21 cellular contexts compared by ENCODE assay signal in the genomic region with DNA sequence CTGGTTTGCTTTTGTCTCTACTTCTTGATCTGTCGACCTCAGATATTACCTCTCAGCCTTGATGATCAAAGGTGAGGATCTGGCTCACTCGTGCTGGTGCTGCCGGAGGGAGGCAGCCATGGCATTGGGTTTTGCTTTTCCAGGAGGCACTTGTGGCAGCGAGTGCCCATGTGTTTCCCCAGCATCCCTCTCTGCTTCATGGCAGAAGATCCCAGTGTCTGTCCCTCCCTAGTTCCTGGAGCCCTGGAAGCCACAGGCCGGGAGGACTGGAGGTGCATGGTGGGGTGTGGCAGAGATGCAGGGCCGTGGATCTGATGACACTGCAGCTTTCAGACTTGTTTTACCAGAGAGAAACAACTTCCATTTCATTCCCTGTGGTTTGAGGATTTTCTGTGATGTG. TPM values are rescaled to one million over a fixed set of nuclear protein-coding genes. Genes with fewer than 3 reads are reported as not detected.
DNase-seq lines count a peak whose midpoint lies in the region; ATAC-seq and TF ChIP-seq lines count a peak whose summit lies in the region.
"Had no signal": no experiment of that assay in that cellular context is flagged by ENCODE, and none has a peak within 500 bp of the region (broad histone marks: within the 10 kb centered on the region; RNA-seq: fewer than 3 reads in every experiment).

No MANE protein-coding gene starts in this region.

- H3K4me3 Mint-ChIP-seq in CD4-positive, alpha-beta memory T cell, result no peak overlapping the region
- H3K4me3 Mint-ChIP-seq: B cell; CD4-positive, CD25-positive, alpha-beta regulatory T cell; CD8-positive, alpha-beta memory T cell had no signal

- no peaks in the 10 kb centered on the region for H4K20me1 ChIP-seq in IMR-90 (ENCODE audit: insufficient read depth, low read length)
- H4K20me1 ChIP-seq: BLaER1 had no signal

- H2AK5ac ChIP-seq in IMR-90 (ENCODE audit: low read depth, low read length) (no peak overlapping the region; the same call in 1 of the 2 replicates), trophoblast cell (ENCODE audit: low read length) (peak overlapping the region; percentile 71), mesenchymal stem cell (ENCODE audit: low read length, severe bottlenecking) (no peak overlapping the region)

- no peak overlapping the region for H4K5ac ChIP-seq in IMR-90 (ENCODE audit: low read depth, low read length)

- H2BK15ac ChIP-seq in IMR-90 (ENCODE audit: low read depth, low read length) (no peak overlapping the region), mesenchymal stem cell (ENCODE audit: low read depth, poor library complexity, severe bottlenecking) (no peak overlapping the region)

- H2BK12ac ChIP-seq in trophoblast cell (ENCODE audit: low read length) (peak overlapping the region; percentile 12), mesenchymal stem cell (ENCODE audit: low read length in 2 of 2) (no peak overlapping the region)

- H3K4ac ChIP-seq in IMR-90 (ENCODE audit: low read depth, low read length) (no peak overlapping the region), trophoblast cell (ENCODE audit: low read depth, low read length) (no peak overlapping the region), mesenchymal stem cell (ENCODE audit: low read depth in 1 of 2, low read length in 2 of 2) (no peak overlapping the region)

- H3K36me3 Mint-ChIP-seq in CD4-positive, alpha-beta memory T cell, result no peaks in the 10 kb centered on the region
- H3K36me3 Mint-ChIP-seq: CD4-positive, CD25-positive, alpha-beta regulatory T cell had no signal

- WGBS in IMR-90 (ENCODE audit: extremely low coverage in 2 of 2, insufficient read length in 1 of 2), 2 experiments, result no CpG with 5 or more reads among the region's 6 CpGs
- WGBS in trophoblast cell (ENCODE audit: extremely low coverage, insufficient coverage, insufficient read length), result no CpG with 5 or more reads among the region's 6 CpGs
- WGBS in spleen, 5 donors, result 76 to 89% (median 86%) methylated on average over 6 of the region's 6 CpGs
- WGBS in mesenchymal stem cell, result 87% methylated on average over 5 of the region's 6 CpGs

- H3K4me3 ChIP-seq in IMR-90 (ENCODE audit: insufficient read depth, low read depth, low read length) (no peak overlapping the region), trophoblast cell (ENCODE audit: low read depth, low read length) (no peak overlapping the region), spleen (no peak overlapping the region), mesenchymal stem cell (ENCODE audit: insufficient read depth in 1 of 2, low read depth in 1 of 2, low read length in 2 of 2) (no peak overlapping the region)
- H3K4me3 ChIP-seq in CD4-positive, alpha-beta memory T cell (ENCODE audit: low read length in 2 of 2), result no peak overlapping the region
- H3K4me3 ChIP-seq: BLaER1, GM23248 had no signal

- no peak overlapping the region for H4K12ac ChIP-seq in trophoblast cell (ENCODE audit: low read depth, low read length)

- H3K27ac ChIP-seq in IMR-90 (ENCODE audit: insufficient read depth, low read length) (no peak overlapping the region), trophoblast cell (ENCODE audit: low read depth, low read length) (no peak overlapping the region), spleen (no peak overlapping the region), mesenchymal stem cell (ENCODE audit: low read length, poor library complexity, severe bottlenecking) (no peak overlapping the region)
- H3K27ac ChIP-seq in CD4-positive, alpha-beta memory T cell (ENCODE audit: low read depth, low read length), result no peak overlapping the region
- H3K27ac ChIP-seq: 22Rv1, BLaER1, C4-2B, GM23248 had no signal

- no peak for TF ChIP-seq RAD21 in IMR-90 (IDR thresholded peaks at IDR 0.05; ENCODE audit: low read length)

- TF ChIP-seq POLR2A in IMR-90 (IDR thresholded peaks at IDR 0.05; ENCODE audit: low read depth, low read length), result no peak
- TF ChIP-seq POLR2A in spleen (IDR thresholded peaks at IDR 0.05), result no peak

- peaks cover 8% of the 10 kb centered on the region; the same call in 1 of the 2 replicates for H3K4me1 ChIP-seq in IMR-90 (ENCODE audit: control insufficient read depth, insufficient read depth, low read length)
- peaks cover 21 to 26% of the 10 kb centered on the region in 2 experiments for H3K4me1 ChIP-seq in trophoblast cell (ENCODE audit: control insufficient read depth in 1 of 2, insufficient read depth in 2 of 2, low read length in 2 of 2)
- peaks cover 0 to 25% (median 11%) of the 10 kb centered on the region in 6 donors for H3K4me1 ChIP-seq in spleen
- peaks cover 16% of the 10 kb centered on the region for H3K4me1 ChIP-seq in mesenchymal stem cell (ENCODE audit: control insufficient read depth, insufficient read depth, low read depth, low read length)
- H3K4me1 ChIP-seq in CD4-positive, alpha-beta memory T cell (ENCODE audit: insufficient read depth, low read length), result no peaks in the 10 kb centered on the region
- H3K4me1 ChIP-seq: BLaER1 had no signal

- CTCF ChIA-PET in IMR-90 (lab: Yijun Ruan, JAX), result no interaction called here
- CTCF ChIA-PET in CD4-positive, alpha-beta memory T cell (lab: Charles Lee; ENCODE audit: partially characterized antibody), result no interaction called here

- no peak overlapping the region for H3K56ac ChIP-seq in IMR-90 (ENCODE audit: extremely low read depth, insufficient read depth, low read length)

- H3K9ac ChIP-seq in IMR-90 (ENCODE audit: low read depth, low read length) (no peak overlapping the region), trophoblast cell (ENCODE audit: low read length) (no peak overlapping the region), mesenchymal stem cell (ENCODE audit: low read length) (no peak overlapping the region)
- H3K9ac ChIP-seq: BLaER1, GM23248 had no signal

- no TSS peak for BruUV-seq in IMR-90 (replicated peaks; lab: Mats Ljungman, UMichigan)

- no peak overlapping the region for H3K18ac ChIP-seq in IMR-90 (ENCODE audit: low read depth, low read length)
- no peak overlapping the region for H3K18ac ChIP-seq in trophoblast cell (ENCODE audit: low read length)
- no peak overlapping the region for H3K18ac ChIP-seq in mesenchymal stem cell (ENCODE audit: low read depth in 1 of 2, low read length in 2 of 2)

- H4K91ac ChIP-seq in IMR-90 (ENCODE audit: insufficient read depth, low read depth, low read length) (no peak overlapping the region), trophoblast cell (ENCODE audit: low read depth, low read length) (no peak overlapping the region), mesenchymal stem cell (ENCODE audit: low read length) (no peak overlapping the region)

- no peak overlapping the region; the same call in 1 of the 2 replicates for H2BK120ac ChIP-seq in IMR-90 (ENCODE audit: low read depth, low read length)
- no peak overlapping the region for H2BK120ac ChIP-seq in trophoblast cell (ENCODE audit: insufficient read depth, low read length, poor library complexity)
- no peak overlapping the region for H2BK120ac ChIP-seq in mesenchymal stem cell (ENCODE audit: low read depth, low read length)

- no peak overlapping the region for H3K27ac Mint-ChIP-seq in CD4-positive, alpha-beta memory T cell
- H3K27ac Mint-ChIP-seq: B cell; CD4-positive, CD25-positive, alpha-beta regulatory T cell had no signal

- intact Hi-C loops in IMR-90 (cut with micrococcal nuclease), result no loop called here
- intact Hi-C loops in spleen (cut with DNase I; ENCODE audit: low total_unique reads), result no loop called here
- intact Hi-C loops in CD4-positive, alpha-beta memory T cell (cut with micrococcal nuclease), result no loop called here

- peaks cover 0 to 2% (median 0%) of the 10 kb centered on the region in 8 donors for H3K9me3 Mint-ChIP-seq in CD4-positive, alpha-beta memory T cell
- H3K9me3 Mint-ChIP-seq: CD8-positive, alpha-beta memory T cell had no signal

- ATAC-seq in IMR-90 (ENCODE audit: low read depth) (no peak), esophagus mucosa (peak; percentile 23), HG03354 (IDR thresholded peaks at IDR 0.05; ENCODE audit: poor library complexity, severe bottlenecking, unreplicated experiment) (no peak)

- H2AK9ac ChIP-seq in IMR-90 (replicated peaks; ENCODE audit: low read depth, low read length, poor library complexity), result no peak overlapping the region

- peaks cover 6% of the 10 kb centered on the region; the same call in 1 of the 2 replicates for H3K9me1 ChIP-seq in IMR-90 (ENCODE audit: insufficient read depth, low read length)

- peaks cover 0 to 13% (median 3%) of the 10 kb centered on the region in 4 donors for H3K4me1 Mint-ChIP-seq in CD4-positive, alpha-beta memory T cell
- H3K4me1 Mint-ChIP-seq: B cell had no signal

- peak overlapping the region; percentile 14 for H2AFZ ChIP-seq in IMR-90 (replicated peaks; ENCODE audit: low read length, poor library complexity)
- H2AFZ ChIP-seq in trophoblast cell (ENCODE audit: insufficient read depth, low read length, poor library complexity), result no peak overlapping the region
- no peak overlapping the region for H2AFZ ChIP-seq in mesenchymal stem cell (ENCODE audit: low read depth, low read length)
- H2AFZ ChIP-seq: GM23248 had no signal

- H3K23ac ChIP-seq in IMR-90 (ENCODE audit: low read depth, low read length) (no peak overlapping the region), trophoblast cell (ENCODE audit: low read length) (no peak overlapping the region), mesenchymal stem cell (ENCODE audit: low read length in 2 of 2) (no peak overlapping the region)

- no peak overlapping the region for H2BK20ac ChIP-seq in IMR-90 (ENCODE audit: low read depth, low read length)

- no peak overlapping the region for H2BK5ac ChIP-seq in IMR-90 (ENCODE audit: low read depth, low read length, poor library complexity, severe bottlenecking)
- no peak overlapping the region for H2BK5ac ChIP-seq in trophoblast cell (ENCODE audit: low read depth, low read length, poor library complexity)
- H2BK5ac ChIP-seq in mesenchymal stem cell (ENCODE audit: low read depth, low read length, poor library complexity, severe bottlenecking), result no peak overlapping the region

- dilution Hi-C loops in IMR-90 (cut with HindIII; ENCODE audit: low sequenced_read_pairs, unreplicated experiment), result no loop called here

- H3K4me2 ChIP-seq in IMR-90 (ENCODE audit: low read depth, low read length) (no peak overlapping the region), trophoblast cell (ENCODE audit: low read length) (no peak overlapping the region), mesenchymal stem cell (ENCODE audit: low read length, poor library complexity, severe bottlenecking) (no peak overlapping the region)
- H3K4me2 ChIP-seq: BLaER1 had no signal

- H3K27me3 Mint-ChIP-seq in CD4-positive, alpha-beta memory T cell, result peaks cover 39 to 44% of the 10 kb centered on the region in 2 donors

- peaks cover 9 to 12% of the 10 kb centered on the region in 2 experiments; a peak in 2 of 4 replicates for H3K79me1 ChIP-seq in IMR-90 (ENCODE audit: low read depth in 1 of 2, low read length in 2 of 2)
- H3K79me1 ChIP-seq in trophoblast cell (ENCODE audit: low read length), result peaks cover 14% of the 10 kb centered on the region
- no peaks in the 10 kb centered on the region for H3K79me1 ChIP-seq in mesenchymal stem cell (replicated peaks; ENCODE audit: low read length, poor library complexity, severe bottlenecking)

- no peak for TF ChIP-seq CTCF in IMR-90 (conservative IDR thresholded peaks at IDR 0.05; ENCODE audit: low read depth, low read length)
- TF ChIP-seq CTCF in spleen (IDR thresholded peaks at IDR 0.05 in 8 of 11, conservative IDR thresholded peaks at IDR 0.05 in 3 of 11), result no peak

- H3K14ac ChIP-seq in IMR-90 (replicated peaks; ENCODE audit: low read depth, low read length) (no peak overlapping the region), trophoblast cell (ENCODE audit: low read length) (no peak overlapping the region), mesenchymal stem cell (ENCODE audit: low read length in 2 of 2) (no peak overlapping the region)

- no peak overlapping the region for H4K8ac ChIP-seq in IMR-90 (ENCODE audit: low read depth in 2 of 2, low read length in 2 of 2)
- no peak overlapping the region for H4K8ac ChIP-seq in trophoblast cell (ENCODE audit: low read depth, low read length)
- H4K8ac ChIP-seq in mesenchymal stem cell (ENCODE audit: low read length), result no peak overlapping the region

- no peaks in the 10 kb centered on the region for H3K79me2 ChIP-seq in trophoblast cell (ENCODE audit: control insufficient read depth, insufficient read depth, low read length, poor library complexity)

- no peak for DNase-seq in IMR-90
- DNase-seq in trophoblast cell, result no peak
- peak; percentile 51 for DNase-seq in spleen
- DNase-seq in mesenchymal stem cell, result no peak
- DNase-seq in CD4-positive, alpha-beta memory T cell, result no peak
- no peak for DNase-seq in effector CD4-positive, alpha-beta T cell
- DNase-seq: CD4-positive, CD25-positive, alpha-beta regulatory T cell; CD8-positive, alpha-beta memory T cell; DMS 273 treated with DMSO at 0.1 percent for 48 hours; DMS79; EL; GDM1; GM23248; H7; HCEC 1CT had no signal

- H3K9me3 ChIP-seq in IMR-90 (ENCODE audit: control insufficient read depth, insufficient read depth, low read length), result no peaks in the 10 kb centered on the region
- peaks cover 2% of the 10 kb centered on the region for H3K9me3 ChIP-seq in trophoblast cell (ENCODE audit: insufficient read depth, low read depth, low read length)
- H3K9me3 ChIP-seq in spleen, result no peaks in the 10 kb centered on the region
- H3K9me3 ChIP-seq in mesenchymal stem cell (ENCODE audit: control insufficient read depth, low read length), result no peaks in the 10 kb centered on the region
- no peaks in the 10 kb centered on the region for H3K9me3 ChIP-seq in CD4-positive, alpha-beta memory T cell (ENCODE audit: control insufficient read depth in 1 of 2, low read length in 2 of 2)
- H3K9me3 ChIP-seq: BLaER1 had no signal

- POLR2A ChIA-PET in IMR-90 (lab: Charles Lee; ENCODE audit: unreplicated experiment), result no interaction called here
- POLR2A ChIA-PET in CD4-positive, alpha-beta memory T cell (lab: Charles Lee; ENCODE audit: partially characterized antibody), result no interaction called here

- H3K36me3 ChIP-seq in IMR-90 (ENCODE audit: control insufficient read depth, insufficient read depth, low read length) (no peaks in the 10 kb centered on the region), trophoblast cell (ENCODE audit: control insufficient read depth in 1 of 2, insufficient read depth in 2 of 2, low read length in 2 of 2) (no peaks in the 10 kb centered on the region), spleen (no peaks in the 10 kb centered on the region), mesenchymal stem cell (ENCODE audit: control insufficient read depth in 1 of 2, insufficient read depth in 2 of 2, low read depth in 1 of 2, low read length in 2 of 2) (no peaks in the 10 kb centered on the region)
- H3K36me3 ChIP-seq in CD4-positive, alpha-beta memory T cell (ENCODE audit: insufficient read depth, low read length), result no peaks in the 10 kb centered on the region
- H3K36me3 ChIP-seq: BLaER1 had no signal

- H3K27me3 ChIP-seq in IMR-90 (ENCODE audit: control insufficient read depth, insufficient read depth, low read length) (no peaks in the 10 kb centered on the region), trophoblast cell (ENCODE audit: insufficient read depth, low read length) (no peaks in the 10 kb centered on the region), spleen (replicated peaks in 1 of 7) (peaks cover 0 to 53% (median 0%) of the 10 kb centered on the region in 7 donors), mesenchymal stem cell (ENCODE audit: control insufficient read depth in 1 of 2, insufficient read depth in 1 of 2, low read length in 2 of 2) (no peaks in the 10 kb centered on the region)
- no peaks in the 10 kb centered on the region for H3K27me3 ChIP-seq in CD4-positive, alpha-beta memory T cell (ENCODE audit: insufficient read depth, low read length)
- H3K27me3 ChIP-seq: BLaER1 had no signal

- in situ Hi-C loops in IMR-90 (cut with MboI; ENCODE audit: low sequenced_read_pairs), result no loop called here

RNA-seq across cellular contexts. Expression of a gene that starts 47.5 kb away (rescaled TPM):
- 18.3 and 24.2 TPM in 2 replicates for total RNA-seq in IMR-90 (2012; rRNA removed)
- 24.2 and 31.1 TPM in 2 replicates for polyA plus RNA-seq in IMR-90 (2012; rRNA removed)
- 7.4 and 11.9 TPM in 2 replicates for polyA plus RNA-seq in IMR-90 (2012; cell fraction: cytosol; rRNA removed)
- 105 and 271 TPM in 2 replicates for polyA plus RNA-seq in IMR-90 (2012; cell fraction: nucleus; rRNA removed; ENCODE audit: low replicate concordance)
- 24.3 TPM for total RNA-seq in esophagus mucosa
- polyA plus RNA-seq in trophoblast cell (2013), result 58.8 and 60.1 TPM in 2 replicates
- total RNA-seq in spleen, result 100 to 1,000 TPM; 165 to 253 (median 191) TPM
- 100 to 1,000 TPM; 122 to 179 (median 144) TPM for polyA plus RNA-seq in spleen
- 34.0 TPM for polyA plus RNA-seq in mesenchymal stem cell (2013, experiment 1 of 2)
- polyA plus RNA-seq in mesenchymal stem cell (2013, experiment 2 of 2), result 33.7 TPM
- 100 to 1,000 TPM; 127 to 140 TPM for total RNA-seq in CD4-positive, alpha-beta memory T cell
- 10 to 100 TPM; 53.0 to 63.2 TPM for polyA plus RNA-seq in CD4-positive, alpha-beta memory T cell
